ENCODE assay signal across 1 cellular context in genomic region chr2:154698238-154698788, GRCh38.
TF ChIP-seq lines count a peak whose summit lies in the region.

TSS of gene KCNJ3 (plus strand) at chr2:154698695. CDS start at chr2:154698776, 81 bp downstream.

TF ChIP-seq in HepG2, 621 proteins besides CTCF, POLR2A, EP300 and RAD21 (continued from another document):
- TF ChIP-seq TFE3 (CRISPR knock-in tag; IDR thresholded peaks at IDR 0.05) (no peak), ZNF263 (CRISPR knock-in tag; IDR thresholded peaks at IDR 0.05) (no peak), ZNF17 (CRISPR knock-in tag; IDR thresholded peaks at IDR 0.05) (no peak), MAZ (IDR thresholded peaks at IDR 0.05; ENCODE audit: borderline replicate concordance, low read depth, low read length) (no peak), MAZ (CRISPR knock-in tag; IDR thresholded peaks at IDR 0.05; ENCODE audit: low read depth) (no peak), CEBPZ (IDR thresholded peaks at IDR 0.05; ENCODE audit: low read length) (no peak), SIN3A (IDR thresholded peaks at IDR 0.05; ENCODE audit: borderline replicate concordance, low read depth, low read length) (no peak), ZNF574 (CRISPR knock-in tag; IDR thresholded peaks at IDR 0.05) (no peak), IRF1 (CRISPR knock-in tag; IDR thresholded peaks at IDR 0.05; ENCODE audit: low read depth) (no peak)
